19 cellular contexts compared by ENCODE assay signal in the genomic region with DNA sequence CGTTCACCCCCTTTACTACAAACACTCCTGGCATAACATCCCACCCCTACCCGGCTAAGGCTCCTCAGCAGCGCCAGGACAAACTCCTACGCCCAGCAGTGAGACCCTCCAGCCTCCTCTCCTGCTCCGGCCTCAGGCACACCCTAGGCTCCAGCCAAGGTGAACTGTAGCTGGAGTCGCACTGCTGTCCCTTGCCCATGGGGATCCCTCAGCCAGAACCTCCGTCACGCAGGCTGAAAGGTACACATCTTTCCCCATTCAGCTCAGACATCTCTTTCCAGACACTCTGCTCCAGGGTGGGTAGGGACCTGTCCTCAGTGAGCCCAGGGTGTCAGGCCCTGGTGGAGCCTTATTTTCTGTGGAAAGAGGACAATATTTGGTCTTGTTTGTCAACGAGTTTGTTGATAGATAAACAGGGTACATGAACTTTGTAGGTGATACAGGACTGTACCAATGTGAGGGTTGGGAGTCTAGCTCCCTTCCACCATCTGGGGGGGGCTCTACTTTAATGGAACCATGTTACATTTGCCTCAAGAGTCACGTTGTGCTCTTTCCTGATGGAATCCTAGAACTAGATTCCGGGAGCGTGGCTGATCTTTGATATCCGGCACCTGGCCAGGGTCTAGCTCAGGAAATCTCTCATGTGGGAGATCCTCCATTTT. TPM values are rescaled to one million over a fixed set of nuclear protein-coding genes. Genes with fewer than 3 reads are reported as not detected.
DNase-seq lines count a peak whose midpoint lies in the region; ATAC-seq and TF ChIP-seq lines count a peak whose summit lies in the region.
"Had no signal": no experiment of that assay in that cellular context is flagged by ENCODE, and none has a peak within 500 bp of the region (broad histone marks: within the 10 kb centered on the region; RNA-seq: fewer than 3 reads in every experiment).

No MANE protein-coding gene starts in this region.

- H3K4me3 Mint-ChIP-seq in CD4-positive, alpha-beta memory T cell, result no peak overlapping the region
- no peak overlapping the region for H3K4me3 Mint-ChIP-seq in effector memory CD8-positive, alpha-beta T cell
- H3K4me3 Mint-ChIP-seq in neural progenitor cell, result peak overlapping the region; percentile 13
- H3K4me3 Mint-ChIP-seq: activated CD4-positive, alpha-beta T cell treated with anti-CD3 and anti-CD28 coated beads for 36 hours; activated naive CD8-positive, alpha-beta T cell treated with anti-CD3 and anti-CD28 coated beads, Interleukin-2, amount 10 ng/mL, durations not matched to agents 7 days and 5 days had no signal

- POLR2A ChIA-PET in CD4-positive, alpha-beta memory T cell (lab: Charles Lee; ENCODE audit: partially characterized antibody), result interaction anchor here (0.8 to 8.0 kb wide), 3 partner anchors 9 to 24 kb away, joined by 3 to 121 read pairs (median 37); no protein-coding TSS in a partner anchor

- DNase-seq in CD4-positive, alpha-beta memory T cell, result no peak
- DNase-seq in NT2/D1 (ENCODE audit: low read depth, low spot score) (no peak), neural progenitor cell (ENCODE audit: low spot score) (no peak), HAP-1 (ENCODE audit: low spot score in 2 of 2) (no peak), cerebellum (ENCODE audit: low spot score) (no peak)
- no peak for DNase-seq in effector memory CD8-positive, alpha-beta T cell
- no peak for DNase-seq in stimulated activated CD4-positive, alpha-beta T cell treated with anti-CD3 and anti-CD28 coated beads, Interleukin-2, amount 100 ng/mL, for 24 hours
- DNase-seq: activated CD4-positive, alpha-beta T cell treated with anti-CD3 and anti-CD28 coated beads for 36 hours; activated naive CD8-positive, alpha-beta T cell treated with anti-CD3 and anti-CD28 coated beads, Interleukin-2, amount 10 ng/mL, durations not matched to agents 7 days and 5 days; activated T-cell treated with anti-CD3 and anti-CD28 coated beads for 4 hours; body of pancreas; COR-L47; EL; gastrocnemius medialis; midbrain; NCI-H1105 treated with DMSO at 0.1 percent for 48 hours; NCI-H524; stimulated activated CD4-positive, alpha-beta T cell treated with anti-CD3 and anti-CD28 coated beads, Interleukin-15, amount 100 ng/mL, for 24 hours had no signal

- in situ Hi-C loops in HAP-1 (cut with MboI; ENCODE audit: low sequenced_read_pairs), result no loop called here

- no peak for ATAC-seq in effector memory CD8-positive, alpha-beta T cell (replicated peaks)
- ATAC-seq: activated CD4-positive, alpha-beta T cell treated with anti-CD3 and anti-CD28 coated beads for 36 hours; body of pancreas; gastrocnemius medialis had no signal

- no peaks in the 10 kb centered on the region for H3K27me3 ChIP-seq in CD4-positive, alpha-beta memory T cell (ENCODE audit: insufficient read depth, low read length)
- H3K27me3 ChIP-seq in NT2/D1 (ENCODE audit: insufficient read depth, insufficient read length) (no peaks in the 10 kb centered on the region), neural progenitor cell (no peaks in the 10 kb centered on the region), HAP-1 (ENCODE audit: low read depth) (no peaks in the 10 kb centered on the region)
- H3K27me3 ChIP-seq: body of pancreas, gastrocnemius medialis had no signal

- H3K4me2 ChIP-seq in neural progenitor cell, result no peak overlapping the region

- CTCF ChIA-PET in CD4-positive, alpha-beta memory T cell (lab: Charles Lee; ENCODE audit: partially characterized antibody), result interaction anchor here (1.0 to 1.3 kb wide), 2 partner anchors 37 to 408 kb away, joined by 3 to 4 read pairs; no protein-coding TSS in a partner anchor

- H3K36me3 Mint-ChIP-seq in CD4-positive, alpha-beta memory T cell, result no peaks in the 10 kb centered on the region
- H3K36me3 Mint-ChIP-seq in effector memory CD8-positive, alpha-beta T cell (ENCODE audit: insufficient read depth), result no peaks in the 10 kb centered on the region
- peaks cover 4% of the 10 kb centered on the region for H3K36me3 Mint-ChIP-seq in neural progenitor cell
- H3K36me3 Mint-ChIP-seq: activated naive CD8-positive, alpha-beta T cell treated with anti-CD3 and anti-CD28 coated beads, Interleukin-2, amount 10 ng/mL, durations not matched to agents 7 days and 5 days had no signal

- peak overlapping the region; percentile 22 to 72 (median 68) for H3K27ac Mint-ChIP-seq in CD4-positive, alpha-beta memory T cell
- peak overlapping the region; percentile 44 to 69 for H3K27ac Mint-ChIP-seq in effector memory CD8-positive, alpha-beta T cell
- peak overlapping the region; percentile 91 for H3K27ac Mint-ChIP-seq in neural progenitor cell
- H3K27ac Mint-ChIP-seq: activated CD4-positive, alpha-beta T cell treated with anti-CD3 and anti-CD28 coated beads for 36 hours had no signal

- H3K4me1 Mint-ChIP-seq in CD4-positive, alpha-beta memory T cell, result peaks cover 30 to 60% (median 40%) of the 10 kb centered on the region in 4 donors
- peaks cover 33 to 38% of the 10 kb centered on the region in 2 donors for H3K4me1 Mint-ChIP-seq in effector memory CD8-positive, alpha-beta T cell (ENCODE audit: low read depth in 2 of 2)
- peaks cover 66% of the 10 kb centered on the region for H3K4me1 Mint-ChIP-seq in neural progenitor cell

- peaks cover 6% of the 10 kb centered on the region for H3F3A ChIP-seq in neural progenitor cell (ENCODE audit: low read depth)

- H3K4me1 ChIP-seq in CD4-positive, alpha-beta memory T cell (ENCODE audit: insufficient read depth, low read length), result peaks cover 50% of the 10 kb centered on the region
- H3K4me1 ChIP-seq in NT2/D1 (ENCODE audit: insufficient read depth, insufficient read length) (peaks cover 54% of the 10 kb centered on the region), neural progenitor cell (peaks cover 49% of the 10 kb centered on the region), HAP-1 (peaks cover 13% of the 10 kb centered on the region)

- H3K27me3 Mint-ChIP-seq in CD4-positive, alpha-beta memory T cell, result no peaks in the 10 kb centered on the region
- H3K27me3 Mint-ChIP-seq in effector memory CD8-positive, alpha-beta T cell, result no peaks in the 10 kb centered on the region
- peaks cover 3% of the 10 kb centered on the region for H3K27me3 Mint-ChIP-seq in neural progenitor cell (ENCODE audit: insufficient read depth, low read depth)
- H3K27me3 Mint-ChIP-seq: activated naive CD8-positive, alpha-beta T cell treated with anti-CD3 and anti-CD28 coated beads, Interleukin-2, amount 10 ng/mL, durations not matched to agents 7 days and 5 days had no signal

- no peaks in the 10 kb centered on the region for H3K79me2 ChIP-seq in neural progenitor cell (ENCODE audit: low read depth)

- no peaks in the 10 kb centered on the region for H3K36me3 ChIP-seq in CD4-positive, alpha-beta memory T cell (ENCODE audit: insufficient read depth, low read length)
- H3K36me3 ChIP-seq in NT2/D1 (ENCODE audit: insufficient read depth, insufficient read length, low read length) (no peaks in the 10 kb centered on the region), neural progenitor cell (no peaks in the 10 kb centered on the region), HAP-1 (replicated peaks) (no peaks in the 10 kb centered on the region)
- H3K36me3 ChIP-seq: gastrocnemius medialis had no signal

- no peaks in the 10 kb centered on the region for H3K9me3 ChIP-seq in CD4-positive, alpha-beta memory T cell (ENCODE audit: control insufficient read depth in 1 of 2, low read length in 2 of 2)
- no peaks in the 10 kb centered on the region for H3K9me3 ChIP-seq in NT2/D1 (ENCODE audit: insufficient read depth, low read length)
- H3K9me3 ChIP-seq in neural progenitor cell (ENCODE audit: low read depth), result no peaks in the 10 kb centered on the region
- no peaks in the 10 kb centered on the region for H3K9me3 ChIP-seq in HAP-1
- H3K9me3 ChIP-seq: body of pancreas, gastrocnemius medialis had no signal

- intact Hi-C loops in CD4-positive, alpha-beta memory T cell (cut with micrococcal nuclease), result no loop called here

- TF ChIP-seq CTCF in neural progenitor cell (IDR thresholded peaks at IDR 0.05), result no peak

- no peak overlapping the region for H3K27ac ChIP-seq in CD4-positive, alpha-beta memory T cell (ENCODE audit: low read depth, low read length)
- H3K27ac ChIP-seq in neural progenitor cell, result no peak overlapping the region
- H3K27ac ChIP-seq: body of pancreas, gastrocnemius medialis, RWPE1 had no signal

- no peak overlapping the region for H3K4me3 ChIP-seq in CD4-positive, alpha-beta memory T cell (ENCODE audit: low read length in 2 of 2)
- no peak overlapping the region for H3K4me3 ChIP-seq in NT2/D1 (ENCODE audit: insufficient read length, low read depth)
- H3K4me3 ChIP-seq in neural progenitor cell, result no peak overlapping the region
- H3K4me3 ChIP-seq in HAP-1, result no peak overlapping the region
- H3K4me3 ChIP-seq: body of pancreas, gastrocnemius medialis had no signal

- peak overlapping the region; percentile 77 for H2AFZ ChIP-seq in neural progenitor cell (replicated peaks)

- H4K20me1 ChIP-seq in neural progenitor cell (ENCODE audit: low read depth), result no peaks in the 10 kb centered on the region

- no peaks in the 10 kb centered on the region for H3K9me3 Mint-ChIP-seq in CD4-positive, alpha-beta memory T cell
- H3K9me3 Mint-ChIP-seq in effector memory CD8-positive, alpha-beta T cell, result no peaks in the 10 kb centered on the region
- no peaks in the 10 kb centered on the region for H3K9me3 Mint-ChIP-seq in neural progenitor cell
- H3K9me3 Mint-ChIP-seq: activated naive CD8-positive, alpha-beta T cell treated with anti-CD3 and anti-CD28 coated beads, Interleukin-2, amount 10 ng/mL, durations not matched to agents 7 days and 5 days had no signal

- H3K9ac ChIP-seq in NT2/D1 (ENCODE audit: insufficient read length, low read depth) (peak overlapping the region; percentile 58), neural progenitor cell (no peak overlapping the region)

RNA-seq across cellular contexts. Expression of gene SSBP3, which starts 56.5 kb away (rescaled TPM):
- total RNA-seq in CD4-positive, alpha-beta memory T cell, result 10 to 100 TPM; 67.6 to 87.6 TPM
- polyA plus RNA-seq in CD4-positive, alpha-beta memory T cell, result 10 to 100 TPM; 10.9 to 22.7 TPM
- total RNA-seq in neural progenitor cell (ENCODE audit: low replicate concordance), result 53.0 and 86.1 TPM in 2 replicates
- 36.4 TPM for total RNA-seq in cerebellum
